In the genomic region with DNA sequence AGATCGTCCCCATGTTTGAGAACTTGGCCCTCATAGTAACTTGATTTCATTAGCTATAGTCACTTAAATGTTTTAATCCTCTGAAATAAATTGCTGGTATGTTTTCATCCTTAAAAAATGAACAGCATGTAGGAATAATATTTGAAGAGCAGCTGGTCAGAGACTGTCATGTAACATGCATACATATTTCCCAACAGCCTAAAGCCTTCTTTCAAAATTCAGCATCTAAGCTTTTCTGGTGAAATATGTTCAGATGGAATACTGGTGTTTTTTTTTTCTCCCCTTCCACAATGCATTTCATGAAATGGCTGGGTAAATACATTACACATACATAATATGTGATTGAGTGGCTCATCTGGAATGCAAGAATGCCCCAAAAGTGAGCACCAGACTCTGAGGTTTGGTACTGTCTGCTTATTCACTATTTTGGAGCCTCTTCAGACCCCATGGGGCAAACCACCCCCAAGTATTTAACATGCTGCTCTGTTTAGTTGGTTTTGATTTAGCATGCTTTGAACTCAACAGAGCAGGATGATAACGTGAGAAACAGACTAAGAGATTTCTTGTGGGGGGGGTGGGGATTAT, we compare ENCODE assay signal across 18 cellular contexts.
A peak's percentile ranks its signal among the peaks of the same experiment; 100 is the strongest.
DNase-seq lines count a peak whose midpoint lies in the region; ATAC-seq and TF ChIP-seq lines count a peak whose summit lies in the region.
"Had no signal": no experiment of that assay in that cellular context is flagged by ENCODE, and none has a peak within 500 bp of the region (broad histone marks: within the 10 kb centered on the region; RNA-seq: fewer than 3 reads in every experiment).

No MANE protein-coding gene starts in this region.

- H2BK5ac ChIP-seq in neuronal stem cell (ENCODE audit: low read length), result no peak overlapping the region

- H4K8ac ChIP-seq in neuronal stem cell (ENCODE audit: low read depth, low read length), result no peak overlapping the region

- no peaks in the 10 kb centered on the region for H3K79me1 ChIP-seq in neuronal stem cell (ENCODE audit: low read depth, low read length)

- peaks cover 2 to 5% of the 10 kb centered on the region in 2 donors for H3K4me1 Mint-ChIP-seq in effector memory CD8-positive, alpha-beta T cell (ENCODE audit: low read depth in 2 of 2)
- H3K4me1 Mint-ChIP-seq: B cell had no signal

- H3K4me3 ChIP-seq in AG10803 (ENCODE audit: low read length) (no peak overlapping the region), MG63 (no peak overlapping the region), neuronal stem cell (ENCODE audit: low read length in 2 of 2) (no peak overlapping the region)
- H3K4me3 ChIP-seq: left ventricle myocardium inferior, psoas muscle had no signal

- H3K9me3 Mint-ChIP-seq in effector memory CD8-positive, alpha-beta T cell, result no peaks in the 10 kb centered on the region
- H3K9me3 Mint-ChIP-seq: IgD-negative memory B cell had no signal

- H3K4me2 ChIP-seq in neuronal stem cell (ENCODE audit: insufficient read depth, low read length, poor library complexity, severe bottlenecking), result no peak overlapping the region

- no peak overlapping the region for H3K4ac ChIP-seq in neuronal stem cell (ENCODE audit: low read length)

- no CpG with 5 or more reads among the region's 2 CpGs for WGBS in neuronal stem cell (ENCODE audit: extremely low coverage in 2 of 2, insufficient read length in 2 of 2, insufficient replicate concordance in 1 of 2), 2 donors

- no peak overlapping the region for H3K14ac ChIP-seq in neuronal stem cell (ENCODE audit: low read length)

- peaks cover 0 to 15% of the 10 kb centered on the region in 2 donors for H3K4me1 ChIP-seq in neuronal stem cell (ENCODE audit: control insufficient read depth in 2 of 2, insufficient read depth in 1 of 2, low read depth in 1 of 2, low read length in 2 of 2)
- H3K4me1 ChIP-seq: foreskin keratinocyte, left ventricle myocardium inferior, psoas muscle had no signal

- H3K9me3 ChIP-seq in MG63, result no peaks in the 10 kb centered on the region
- no peaks in the 10 kb centered on the region for H3K9me3 ChIP-seq in neuronal stem cell (replicated peaks in 1 of 2; ENCODE audit: control insufficient read depth in 2 of 2, insufficient read depth in 1 of 2, low read depth in 1 of 2, low read length in 2 of 2)
- H3K9me3 ChIP-seq: left ventricle myocardium inferior, psoas muscle had no signal

- no peaks in the 10 kb centered on the region for H3K27me3 ChIP-seq in MG63
- peaks cover 0 to 2% (median 0%) of the 10 kb centered on the region in 3 experiments for H3K27me3 ChIP-seq in neuronal stem cell (ENCODE audit: control insufficient read depth in 3 of 3, insufficient read depth in 3 of 3, low read depth in 1 of 3, low read length in 3 of 3)
- H3K27me3 ChIP-seq: foreskin keratinocyte had no signal

- peaks cover 83% of the 10 kb centered on the region for H3K36me3 Mint-ChIP-seq in effector memory CD8-positive, alpha-beta T cell (ENCODE audit: insufficient read depth)

- no peak overlapping the region for H3K27ac ChIP-seq in neuronal stem cell (replicated peaks; ENCODE audit: low read length)
- H3K27ac ChIP-seq: foreskin keratinocyte, left ventricle myocardium inferior, psoas muscle had no signal

- H2BK15ac ChIP-seq in neuronal stem cell (ENCODE audit: low read length), result no peak overlapping the region

- H2AK5ac ChIP-seq in neuronal stem cell (ENCODE audit: low read depth, low read length), result no peak overlapping the region

- no peak overlapping the region for H2BK12ac ChIP-seq in neuronal stem cell (ENCODE audit: low read length)

- DNase-seq in AG10803 (ENCODE audit: low read depth) (peak; percentile 99), MG63 (peak; percentile 6), fibroblast of gingiva (ENCODE audit: low read depth) (peak; percentile 65), neuronal stem cell (ENCODE audit: low spot score) (no peak), DMS 273 treated with DMSO at 0.1 percent for 48 hours (lab: John Stamatoyannopoulos, UW) (no peak), GOT3 (lab: John Stamatoyannopoulos, UW) (no peak)
- DNase-seq in effector memory CD8-positive, alpha-beta T cell, result no peak
- DNase-seq in activated CD8-positive, alpha-beta memory T cell treated with anti-CD3 and anti-CD28 coated beads, Interleukin-2, amount 50 U/mL, for 4 hours, result no peak
- DNase-seq: activated CD4-positive, alpha-beta T cell treated with anti-CD3 and anti-CD28 coated beads for 1 hour; effector CD8-positive, alpha-beta T cell; foreskin keratinocyte; left ventricle myocardium inferior; NCI-H2029 treated with DMSO at 0.1 percent for 48 hours; NCI-H524; psoas muscle had no signal

- H4K91ac ChIP-seq in neuronal stem cell (ENCODE audit: low read depth, low read length, poor library complexity), result no peak overlapping the region

- no peaks in the 10 kb centered on the region for H3K27me3 Mint-ChIP-seq in effector memory CD8-positive, alpha-beta T cell
- H3K27me3 Mint-ChIP-seq: B cell, IgD-negative memory B cell had no signal

- H3K36me3 ChIP-seq in MG63 (peaks cover 10% of the 10 kb centered on the region; the same call in 1 of the 2 replicates), neuronal stem cell (replicated peaks in 1 of 2; ENCODE audit: control insufficient read depth in 2 of 2, insufficient read depth in 2 of 2, low read length in 2 of 2) (no peaks in the 10 kb centered on the region)

- no peak overlapping the region for H3K9ac ChIP-seq in neuronal stem cell (ENCODE audit: low read depth, low read length, poor library complexity)

- H2AFZ ChIP-seq in neuronal stem cell (ENCODE audit: low read length), result peak overlapping the region; percentile 58

- H3K27ac Mint-ChIP-seq in effector memory CD8-positive, alpha-beta T cell, result peak overlapping the region in 1 of 2 donors; percentile 89
- H3K27ac Mint-ChIP-seq: B cell, IgD-negative memory B cell had no signal

- H2BK120ac ChIP-seq in neuronal stem cell (ENCODE audit: low read depth, low read length), result no peak overlapping the region

- no peak overlapping the region for H3K23ac ChIP-seq in neuronal stem cell (ENCODE audit: low read depth, low read length, poor library complexity)

- H3K18ac ChIP-seq in neuronal stem cell (ENCODE audit: low read length), result no peak overlapping the region

- ATAC-seq in effector memory CD8-positive, alpha-beta T cell (replicated peaks), result no peak
- ATAC-seq: foreskin keratinocyte, HCT116, psoas muscle had no signal

- H3K4me3 Mint-ChIP-seq in effector memory CD8-positive, alpha-beta T cell, result no peak overlapping the region
- H3K4me3 Mint-ChIP-seq: B cell, IgD-negative memory B cell had no signal

- TF ChIP-seq CTCF in AG10803 (conservative IDR thresholded peaks at IDR 0.05; ENCODE audit: low read length), result no peak

Comparison
In these comparisons a context has a peak if more than half of its experiments do, and no peak if none do; other contexts are left out.
1. DNase-seq: peak in AG10803 (single experiment), MG63 (single experiment) and fibroblast of gingiva (single experiment); none in neuronal stem cell (single experiment), DMS 273 treated with DMSO at 0.1 percent for 48 hours (single experiment), effector memory CD8-positive, alpha-beta T cell (0 of 3), GOT3 (single experiment) and activated CD8-positive, alpha-beta memory T cell treated with anti-CD3 and anti-CD28 coated beads, Interleukin-2, amount 50 U/mL, for 4 hours (single experiment).